In genomic region chr13:48303331-48304131, GRCh38 we compare ENCODE assay signal across 8 cellular contexts. TPM values are rescaled to one million over a fixed set of nuclear protein-coding genes. Genes with fewer than 3 reads are reported as not detected.
DNase-seq lines count a peak whose midpoint lies in the region; ATAC-seq, FAIRE-seq and TF ChIP-seq lines count a peak whose summit lies in the region.

RB1 (plus strand) TSS chr13:48303751; CDS start chr13:48303913, 162 bp downstream.

- H3K79me2 ChIP-seq in OCI-LY1 (ENCODE audit: insufficient read depth, low read length) (peaks cover 29% of the 10 kb centered on the region), endothelial cell of umbilical vein (ENCODE audit: control insufficient read depth, insufficient read depth, low read length) (peaks cover 28% of the 10 kb centered on the region)

- H3K36me3 ChIP-seq in OCI-LY1 (ENCODE audit: insufficient read depth, low read length), result peaks cover 36% of the 10 kb centered on the region
- peaks cover 0 to 3% of the 10 kb centered on the region in 2 experiments for H3K36me3 ChIP-seq in endothelial cell of umbilical vein (ENCODE audit: control insufficient read depth in 2 of 2, extremely low read depth in 1 of 2, insufficient read depth in 2 of 2, low read length in 2 of 2)

- BruUV-seq in endothelial cell of umbilical vein (replicated peaks; lab: Mats Ljungman, UMichigan), result TSS peak; percentile 91

- no peaks in the 10 kb centered on the region for H3K9me2 ChIP-seq in OCI-LY1 (ENCODE audit: low read depth, low read length)

- FAIRE-seq in endothelial cell of umbilical vein (lab: Jason Lieb, UNC), result peak; percentile 88

- ATAC-seq in GM21390 (IDR thresholded peaks at IDR 0.05; ENCODE audit: unreplicated experiment), result peak; percentile 71

- H3K9me1 ChIP-seq in endothelial cell of umbilical vein (replicated peaks; ENCODE audit: control insufficient read depth, extremely low read depth, insufficient read depth, low read length), result no peaks in the 10 kb centered on the region

- H3K4me2 ChIP-seq in OCI-LY1 (ENCODE audit: low read length) (peak within 1 kb of the TSS; percentile 99), endothelial cell of umbilical vein (ENCODE audit: insufficient read depth, low read length) (peak within 1 kb of the TSS; percentile 98)

- H3K9ac ChIP-seq in OCI-LY1 (ENCODE audit: low read length) (peak within 1 kb of the TSS; percentile 98), endothelial cell of umbilical vein (replicated peaks; ENCODE audit: extremely low read depth, insufficient read depth, low read length) (peak within 1 kb of the TSS; percentile 98)

- CTCF ChIA-PET in endothelial cell of umbilical vein (lab: Charles Lee), result interaction anchor here (0.6 kb wide), 1 partner anchor 277 kb away, joined by 3 read pairs; no protein-coding TSS in a partner anchor

- peak; percentile 83 for DNase-seq in Caki2 (ENCODE audit: low read depth)
- peak in 74 of 76 experiments; percentile 28 to 90 (median 79) for DNase-seq in HUDEP-2 (lab: John Stamatoyannopoulos, UW; ENCODE audit: unreplicated experiment in 76 of 76)
- DNase-seq in activated T-cell treated with anti-CD3 and anti-CD28 coated beads for 1 hour (ENCODE audit: low read depth), result peak; percentile 79
- DNase-seq in endothelial cell of umbilical vein (ENCODE audit: low read depth, low spot score), result peak; percentile 92
- peak; percentile 88 for DNase-seq in midbrain (lab: John Stamatoyannopoulos, UW)
- DNase-seq in stimulated activated CD8-positive, alpha-beta memory T cell treated with anti-CD3 and anti-CD28 coated beads, Interleukin-15, amount 100 ng/mL, for 48 hours (ENCODE audit: low read depth in 2 of 2), result peak; percentile 87 to 90

- no peaks in the 10 kb centered on the region for H3K9me3 ChIP-seq in OCI-LY1 (ENCODE audit: low read length)
- no peaks in the 10 kb centered on the region for H3K9me3 ChIP-seq in endothelial cell of umbilical vein (replicated peaks; ENCODE audit: control insufficient read depth, insufficient read depth, low read length)

- H3K4me3 ChIP-seq in OCI-LY1 (ENCODE audit: low read depth, low read length, poor library complexity, severe bottlenecking), result peak within 1 kb of the TSS; percentile 89
- H3K4me3 ChIP-seq in endothelial cell of umbilical vein (replicated peaks in 1 of 3; ENCODE audit: insufficient read depth in 1 of 3, low read depth in 1 of 3, low read length in 3 of 3), result peak within 1 kb of the TSS; percentile 94 to 98 (median 97)

- H4K20me1 ChIP-seq in OCI-LY1 (ENCODE audit: insufficient read depth, low read length), result no peaks in the 10 kb centered on the region
- H4K20me1 ChIP-seq in endothelial cell of umbilical vein (replicated peaks; ENCODE audit: control insufficient read depth, extremely low read depth, insufficient read depth, low read length), result no peaks in the 10 kb centered on the region

- in situ Hi-C loops in Caki2 (cut with HindIII; ENCODE audit: low pct_unique_long_range_greater_than_20kb, low sequenced_read_pairs), result no loop called here

- POLR2A ChIA-PET in endothelial cell of umbilical vein (lab: Charles Lee), result no interaction called here

- no peaks in the 10 kb centered on the region for H3F3A ChIP-seq in OCI-LY1 (ENCODE audit: insufficient read depth, low read length)

- no peak for TF ChIP-seq POLR2A in endothelial cell of umbilical vein (IDR thresholded peaks at IDR 0.05; ENCODE audit: low read depth, low read length)

- peak within 1 kb of the TSS; percentile 93 for H2AFZ ChIP-seq in OCI-LY1 (ENCODE audit: low read length)
- peak within 1 kb of the TSS; percentile 99 for H2AFZ ChIP-seq in endothelial cell of umbilical vein (ENCODE audit: low read depth, low read length)

- H3K27me3 ChIP-seq in OCI-LY1 (ENCODE audit: insufficient read depth, low read length) (no peaks in the 10 kb centered on the region), endothelial cell of umbilical vein (ENCODE audit: control insufficient read depth in 2 of 2, insufficient read depth in 2 of 2, low read length in 2 of 2) (no peaks in the 10 kb centered on the region)

- H3K4me1 ChIP-seq in OCI-LY1 (ENCODE audit: insufficient read depth, low read length, severe bottlenecking), result peaks cover 26% of the 10 kb centered on the region
- peaks cover 21% of the 10 kb centered on the region for H3K4me1 ChIP-seq in endothelial cell of umbilical vein (ENCODE audit: control insufficient read depth, extremely low read depth, insufficient read depth, low read length)

- dilution Hi-C loops in endothelial cell of umbilical vein (cut with MboI; ENCODE audit: extremely low pct_ligation_motif_present, low sequenced_read_pairs), result no loop called here

- intact Hi-C loops in endothelial cell of umbilical vein (cut with micrococcal nuclease), result loop anchor here (1.0 to 5.0 kb wide), 7 partner anchors 70 to 302 kb away; partner anchors contain the start of genes ITM2B, LPAR6, MED4 and NUDT15

- TF ChIP-seq CTCF in OCI-LY1 (IDR thresholded peaks at IDR 0.05; ENCODE audit: low read length) (no peak), endothelial cell of umbilical vein (IDR thresholded peaks at IDR 0.05; ENCODE audit: extremely low read depth in 1 of 2, insufficient read depth in 1 of 2, low read depth in 1 of 2, low read length in 2 of 2) (no peak)

- peak within 1 kb of the TSS; percentile 95 for H3K27ac ChIP-seq in OCI-LY1 (ENCODE audit: low read depth, low read length, poor library complexity, severe bottlenecking)
- peak within 1 kb of the TSS; percentile 94 for H3K27ac ChIP-seq in endothelial cell of umbilical vein (ENCODE audit: insufficient read depth, low read depth, low read length)

TF ChIP-seq in endothelial cell of umbilical vein, 7 proteins besides CTCF, POLR2A, EP300 and RAD21:
- TF ChIP-seq GATA2 (IDR thresholded peaks at IDR 0.05; ENCODE audit: insufficient read depth, insufficient read length, low read depth, low read length) (no peak), POLR2AphosphoS5 (IDR thresholded peaks at IDR 0.05; ENCODE audit: insufficient read depth, low read depth, low read length) (peak; percentile 88), FOS (IDR thresholded peaks at IDR 0.05; ENCODE audit: borderline replicate concordance, insufficient read depth, low read length) (no peak), JUN (IDR thresholded peaks at IDR 0.05; ENCODE audit: borderline replicate concordance, insufficient read depth, insufficient read length, low read depth) (no peak)
- TF ChIP-seq, protein P1, sequence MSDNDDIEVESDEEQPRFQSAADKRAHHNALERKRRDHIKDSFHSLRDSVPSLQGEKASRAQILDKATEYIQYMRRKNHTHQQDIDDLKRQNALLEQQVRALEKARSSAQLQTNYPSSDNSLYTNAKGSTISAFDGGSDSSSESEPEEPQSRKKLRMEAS (IDR thresholded peaks at IDR 0.05; ENCODE audit: insufficient read depth, insufficient read length), result no peak

RNA-seq across cellular contexts. Expression of gene RB1, which starts in this region (rescaled TPM):
- total RNA-seq in Caki2 (2014; rRNA removed; shearing (Covaris generic); ENCODE audit: low replicate concordance), result 16.4 and 18.6 TPM in 2 replicates
- total RNA-seq in endothelial cell of umbilical vein, result 34.8 and 41.2 TPM in 2 replicates
- 5.3 and 8.0 TPM in 2 replicates for polyA plus RNA-seq in endothelial cell of umbilical vein
- polyA plus RNA-seq in endothelial cell of umbilical vein (2011; cell fraction: cytosol; rRNA removed), result 14.3 and 14.6 TPM in 2 replicates
- 14.1 and 15.9 TPM in 2 replicates for polyA plus RNA-seq in endothelial cell of umbilical vein (2011; cell fraction: nucleus; rRNA removed)
- polyA plus RNA-seq in endothelial cell of umbilical vein (2012), result 15.0 and 22.0 TPM in 2 replicates
- 12.5 and 15.2 TPM in 2 replicates for polyA minus RNA-seq in endothelial cell of umbilical vein
- polyA minus RNA-seq in endothelial cell of umbilical vein (2011; cell fraction: cytosol; rRNA and poly(A)+ RNA removed), result 11.2 TPM
- polyA minus RNA-seq in endothelial cell of umbilical vein (2011; cell fraction: nucleus; rRNA and poly(A)+ RNA removed), result 20.2 and 22.2 TPM in 2 replicates

Comparison
In these comparisons a context has a peak if more than half of its experiments do, and no peak if none do; other contexts are left out.
1. Peak in every context shown above with its lines: DNase-seq, ATAC-seq, H3K4me3 ChIP-seq and H3K27ac ChIP-seq.